In genomic region chr17:20133552-20133951, GRCh38 we compare ENCODE assay signal across 27 cellular contexts.
"Had no signal": no experiment of that assay in that cellular context is flagged by ENCODE, and none has a peak within 500 bp of the region (broad histone marks: within the 10 kb centered on the region; RNA-seq: fewer than 3 reads in every experiment).

No MANE protein-coding gene starts in this region.

- H3K9me3 ChIP-seq: adrenal gland had no signal

- H3K27me3 ChIP-seq: adrenal gland had no signal

- DNase-seq: activated CD4-positive, alpha-beta T cell treated with anti-CD3 and anti-CD28 coated beads for 36 hours; activated CD4-positive, alpha-beta T cell treated with anti-CD3 and anti-CD28 coated beads, Interleukin-2, amount 50 U/mL, for 1 hour; activated CD8-positive, alpha-beta memory T cell treated with anti-CD3 and anti-CD28 coated beads, Interleukin-2, amount 50 U/mL, for 4 hours; activated CD8-positive, alpha-beta T cell treated with anti-CD3 and anti-CD28 coated beads for 36 hours; activated gamma-delta T cell treated with Interleukin-2 at 50 U/mL for 16 hours; activated naive CD4-positive, alpha-beta T cell treated with anti-CD3 and anti-CD28 coated beads, Interleukin-2, amount 10 ng/mL, durations not matched to agents 7 days and 5 days; activated naive CD8-positive, alpha-beta T cell treated with anti-CD3 and anti-CD28 coated beads for 36 hours; activated T-cell treated with anti-CD3 and anti-CD28 coated beads, Interleukin-2, amount 50 U/mL, for 72 hours; adrenal gland; anterior cingulate cortex; Karpas-422; MM.1S; NCI-H1105; NCI-H1436 treated with DMSO at 0.1 percent for 48 hours; NCI-H187; NCI-H2081; NCI-H510A treated with DMSO at 0.1 percent for 48 hours; NCI-H69; NK-92 treated with Interleukin-12 subunit alpha and Interleukin-12 subunit beta, amount 100 ng/mL, for 24 hours; OCI-M1; RPMI8226; T-cell had no signal

- H3K27ac Mint-ChIP-seq: activated CD4-positive, alpha-beta T cell treated with anti-CD3 and anti-CD28 coated beads for 36 hours; activated CD8-positive, alpha-beta T cell treated with anti-CD3 and anti-CD28 coated beads for 36 hours; activated naive CD8-positive, alpha-beta T cell treated with anti-CD3 and anti-CD28 coated beads for 36 hours; activated T-cell treated with anti-CD3 and anti-CD28 coated beads, Interleukin-2, amount 50 U/mL, for 72 hours; activated T-helper 2 cell treated with anti-CD3 and anti-CD28 coated beads, Interferon-gamma antibody, Interleukin-2, Interleukin-4, amounts not matched to agents 10 μg/mL and 5 μg/mL and 100 μg/mL, durations not matched to agents 14 hours and 24 hours and 36 hours; T-cell had no signal

- H3K36me3 Mint-ChIP-seq: activated naive CD4-positive, alpha-beta T cell treated with anti-CD3 and anti-CD28 coated beads, Interleukin-2, amount 10 ng/mL, durations not matched to agents 7 days and 5 days; activated naive CD8-positive, alpha-beta T cell treated with anti-CD3 and anti-CD28 coated beads for 36 hours; T-cell had no signal

- ATAC-seq: activated CD4-positive, alpha-beta T cell treated with anti-CD3 and anti-CD28 coated beads for 36 hours; activated CD8-positive, alpha-beta T cell treated with anti-CD3 and anti-CD28 coated beads for 36 hours; activated T-cell treated with anti-CD3 and anti-CD28 coated beads, Interleukin-2, amount 50 U/mL, for 72 hours; Panc1; Right ventricle myocardium inferior; T-cell had no signal

- H3K27ac ChIP-seq: adrenal gland, SK-N-MC, VCaP had no signal

- H3K36me3 ChIP-seq: adrenal gland had no signal

- H3K4me3 Mint-ChIP-seq: activated CD4-positive, alpha-beta T cell treated with anti-CD3 and anti-CD28 coated beads for 36 hours; activated CD8-positive, alpha-beta T cell treated with anti-CD3 and anti-CD28 coated beads for 36 hours; activated naive CD4-positive, alpha-beta T cell treated with anti-CD3 and anti-CD28 coated beads, Interleukin-2, amount 10 ng/mL, durations not matched to agents 7 days and 5 days; activated naive CD8-positive, alpha-beta T cell treated with anti-CD3 and anti-CD28 coated beads for 36 hours; activated T-cell treated with anti-CD3 and anti-CD28 coated beads, Interleukin-2, amount 50 U/mL, for 72 hours; T-cell had no signal

- H3K4me1 ChIP-seq: adrenal gland had no signal

- H3K4me3 ChIP-seq: adrenal gland, SK-N-MC had no signal

- H3K4me1 Mint-ChIP-seq: activated CD4-positive, alpha-beta T cell treated with anti-CD3 and anti-CD28 coated beads for 36 hours; activated naive CD4-positive, alpha-beta T cell treated with anti-CD3 and anti-CD28 coated beads, Interleukin-2, amount 10 ng/mL, durations not matched to agents 7 days and 5 days; activated naive CD8-positive, alpha-beta T cell treated with anti-CD3 and anti-CD28 coated beads for 36 hours; T-cell had no signal

- H3K27me3 Mint-ChIP-seq: activated CD4-positive, alpha-beta T cell treated with anti-CD3 and anti-CD28 coated beads for 36 hours; activated CD8-positive, alpha-beta T cell treated with anti-CD3 and anti-CD28 coated beads for 36 hours had no signal

- H3K9me3 Mint-ChIP-seq: activated CD8-positive, alpha-beta T cell treated with anti-CD3 and anti-CD28 coated beads for 36 hours; activated naive CD4-positive, alpha-beta T cell treated with anti-CD3 and anti-CD28 coated beads, Interleukin-2, amount 10 ng/mL, durations not matched to agents 7 days and 5 days; activated T-cell treated with anti-CD3 and anti-CD28 coated beads, Interleukin-2, amount 50 U/mL, for 72 hours; activated T-helper 2 cell treated with anti-CD3 and anti-CD28 coated beads, Interferon-gamma antibody, Interleukin-2, Interleukin-4, amounts not matched to agents 10 μg/mL and 5 μg/mL and 100 μg/mL, durations not matched to agents 14 hours and 24 hours and 36 hours; T-cell had no signal
